Comparison of ENCODE assay signal across 7 cellular contexts in genomic region chr16:2715519-2715918, GRCh38. TPM values are rescaled to one million over a fixed set of nuclear protein-coding genes. Genes with fewer than 3 reads are reported as not detected.
DNase-seq lines count a peak whose midpoint lies in the region; ATAC-seq and TF ChIP-seq lines count a peak whose summit lies in the region.

No MANE protein-coding gene starts in this region.

- TF ChIP-seq EP300 in esophagus muscularis mucosa (IDR thresholded peaks at IDR 0.05), result no peak

- H3K4me3 ChIP-seq in HUES64 (ENCODE audit: low read length) (peak overlapping the region; percentile 30; the same call in 1 of the 2 replicates), coronary artery (peak overlapping the region; percentile 37), lung (no peak overlapping the region), esophagus muscularis mucosa (peak overlapping the region in 1 of 4 donors; percentile 6)

- H3K27me3 ChIP-seq in HUES64 (ENCODE audit: insufficient read depth, low read length), result no peaks in the 10 kb centered on the region
- no peaks in the 10 kb centered on the region for H3K27me3 ChIP-seq in lung (ENCODE audit: control insufficient read depth, insufficient read depth)
- peaks cover 0 to 21% (median 2%) of the 10 kb centered on the region in 4 donors for H3K27me3 ChIP-seq in esophagus muscularis mucosa

- H3K9ac ChIP-seq in HUES64 (ENCODE audit: low read depth, low read length), result no peak overlapping the region

- TF ChIP-seq CTCF in coronary artery (IDR thresholded peaks at IDR 0.05) (no peak), lung (IDR thresholded peaks at IDR 0.05; ENCODE audit: control extremely low read depth, extremely low read depth) (no peak), esophagus muscularis mucosa (IDR thresholded peaks at IDR 0.05) (no peak)

- DNase-seq in activated CD4-positive, CD25-positive, alpha-beta regulatory T cell treated with anti-CD3 and anti-CD28 coated beads, Interleukin-2, amount 50 U/mL, for 72 hours, result peak; percentile 77
- DNase-seq in coronary artery (ENCODE audit: low spot score) (no peak), lung (ENCODE audit: low spot score) (peak; percentile 45), esophagus muscularis mucosa (ENCODE audit: extremely low spot score) (no peak)
- peak; percentile 67 to 77 for DNase-seq in stimulated activated CD8-positive, alpha-beta memory T cell treated with anti-CD3 and anti-CD28 coated beads, Interleukin-2, amount 100 ng/mL, for 48 hours (ENCODE audit: low read depth in 2 of 2)

- WGBS in HUES64, result 12% methylated on average over 33 of the region's 33 CpGs
- WGBS in lung, 2 donors, result 5 to 6% methylated on average over 22 to 33 of the region's 33 CpGs
- 2% methylated on average over 12 of the region's 33 CpGs for WGBS in esophagus muscularis mucosa

- H3K4me1 ChIP-seq in HUES64 (ENCODE audit: insufficient read depth, low read length) (no peaks in the 10 kb centered on the region), lung (ENCODE audit: control insufficient read depth in 2 of 2, insufficient read depth in 2 of 2, low read length in 2 of 2) (peaks cover 0 to 8% of the 10 kb centered on the region in 2 donors), esophagus muscularis mucosa (peaks cover 8 to 23% (median 20%) of the 10 kb centered on the region in 4 donors)

- intact Hi-C loops in esophagus muscularis mucosa (cut with DNase I), result loop anchor here (10.0 kb wide), 1 partner anchor 149 kb away; no protein-coding TSS in a partner anchor

- H3K9me3 ChIP-seq in HUES64 (ENCODE audit: insufficient read depth, low read depth, low read length) (no peaks in the 10 kb centered on the region), lung (ENCODE audit: control insufficient read depth in 2 of 2, insufficient read depth in 1 of 2, low read length in 1 of 2) (no peaks in the 10 kb centered on the region), esophagus muscularis mucosa (no peaks in the 10 kb centered on the region)

- no peak for TF ChIP-seq POLR2A in esophagus muscularis mucosa (IDR thresholded peaks at IDR 0.05; ENCODE audit: low read depth)

- peak; percentile 63 for ATAC-seq in lung (ENCODE audit: insufficient read depth, low FRiP score)
- ATAC-seq in GM19452 (IDR thresholded peaks at IDR 0.05; ENCODE audit: unreplicated experiment), result no peak

- H3K27ac ChIP-seq in HUES64 (ENCODE audit: low read depth, low read length) (no peak overlapping the region), coronary artery (no peak overlapping the region), lung (ENCODE audit: low read depth in 1 of 2, low read length in 1 of 2) (no peak overlapping the region), esophagus muscularis mucosa (replicated peaks in 1 of 4) (no peak overlapping the region)

- H3K36me3 ChIP-seq in HUES64 (ENCODE audit: insufficient read depth, low read length) (no peaks in the 10 kb centered on the region), lung (ENCODE audit: control insufficient read depth in 2 of 2, insufficient read depth in 2 of 2, low read length in 2 of 2) (no peaks in the 10 kb centered on the region), esophagus muscularis mucosa (no peaks in the 10 kb centered on the region)

RNA-seq across cellular contexts. Expression of gene PRSS27, which starts 4.5 kb away (rescaled TPM):
- 1.6 TPM for polyA plus RNA-seq in HUES64 (2013, experiment 1 of 2)
- polyA plus RNA-seq in HUES64 (2013, experiment 2 of 2), result 1.1 TPM
- total RNA-seq in lung (1 to 10 TPM; 1.1 to 2.4 TPM), esophagus muscularis mucosa (1 to 10 TPM in 3 of 4 donors, under 1 TPM in 1; 0.75 to 4.2 (median 2.2) TPM)
- 1 to 10 TPM; 1.8 to 2.5 TPM for polyA plus RNA-seq in lung

RNA-seq across cellular contexts. Expression of gene KCTD5, which starts 33.2 kb away (rescaled TPM):
- 22.2 TPM for polyA plus RNA-seq in HUES64 (2013, experiment 1 of 2)
- 25.4 TPM for polyA plus RNA-seq in HUES64 (2013, experiment 2 of 2)
- total RNA-seq in lung (10 to 100 TPM; 18.0 to 31.3 TPM), esophagus muscularis mucosa (10 to 100 TPM in 3 of 4 donors, 1 to 10 TPM in 1; 9.1 to 22.1 (median 15.7) TPM)
- 10 to 100 TPM; 17.1 to 31.8 TPM for polyA plus RNA-seq in lung

RNA-seq across cellular contexts. Expression of gene SRRM2, which starts 36.9 kb away (rescaled TPM):
- 298 TPM for polyA plus RNA-seq in HUES64 (2013, experiment 1 of 2)
- polyA plus RNA-seq in HUES64 (2013, experiment 2 of 2), result 286 TPM
- total RNA-seq in lung (100 to 1,000 TPM; 316 to 541 TPM), esophagus muscularis mucosa (100 to 1,000 TPM; 126 to 325 (median 234) TPM)
- 100 to 1,000 TPM; 353 to 589 TPM for polyA plus RNA-seq in lung

Comparison
In these comparisons a context has a peak if more than half of its experiments do, and no peak if none do; other contexts are left out.
1. DNase-seq: peak in activated CD4-positive, CD25-positive, alpha-beta regulatory T cell treated with anti-CD3 and anti-CD28 coated beads, Interleukin-2, amount 50 U/mL, for 72 hours (single experiment), lung (single experiment) and stimulated activated CD8-positive, alpha-beta memory T cell treated with anti-CD3 and anti-CD28 coated beads, Interleukin-2, amount 100 ng/mL, for 48 hours (2 of 2); none in coronary artery (single experiment) and esophagus muscularis mucosa (single experiment).